In the genomic region with DNA sequence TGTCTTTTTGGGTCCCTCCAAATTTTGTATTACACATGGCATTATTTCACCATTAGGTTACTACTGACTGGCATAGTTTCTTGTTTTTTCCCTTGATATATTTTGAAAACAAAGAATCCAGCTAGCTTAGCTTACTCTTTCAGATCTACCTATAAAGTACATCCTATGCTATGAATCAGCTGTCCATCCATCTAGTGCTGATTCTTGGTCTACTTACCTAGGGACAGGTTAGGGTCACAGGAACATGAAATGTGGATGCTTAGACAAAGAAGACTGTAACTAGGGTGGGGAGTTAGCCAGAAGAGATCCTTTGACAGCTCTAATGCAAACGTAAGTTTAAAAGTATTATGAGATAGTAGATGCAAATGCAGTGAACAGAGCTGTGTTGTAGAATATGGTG, we compare ENCODE assay signal across 32 cellular contexts.
"Had no signal": no experiment of that assay in that cellular context is flagged by ENCODE, and none has a peak within 500 bp of the region (broad histone marks: within the 10 kb centered on the region; RNA-seq: fewer than 3 reads in every experiment).

No MANE protein-coding gene starts in this region.

- ATAC-seq: activated CD8-positive, alpha-beta memory T cell treated with anti-CD3 and anti-CD28 coated beads, Interleukin-2, amount 10 ng/mL, durations not matched to agents 7 days and 5 days; activated naive CD8-positive, alpha-beta T cell treated with anti-CD3 and anti-CD28 coated beads, Interleukin-2, amount 50 U/mL, for 24 hours; Panc1 had no signal

- H3K27me3 ChIP-seq: ascending aorta, SJCRH30 had no signal

- H3K4me3 Mint-ChIP-seq: activated CD4-positive, alpha-beta memory T cell treated with anti-CD3 and anti-CD28 coated beads, Interleukin-2, amount 10 ng/mL, durations not matched to agents 7 days and 5 days; activated CD8-positive, alpha-beta memory T cell treated with anti-CD3 and anti-CD28 coated beads, Interleukin-2, amount 10 ng/mL, durations not matched to agents 7 days and 5 days; activated naive CD4-positive, alpha-beta T cell treated with anti-CD3 and anti-CD28 coated beads, Interleukin-2, amount 10 ng/mL, durations not matched to agents 7 days and 5 days; activated naive CD8-positive, alpha-beta T cell; activated naive CD8-positive, alpha-beta T cell treated with anti-CD3 and anti-CD28 coated beads, Interleukin-2, amount 50 U/mL, for 24 hours had no signal

- H3K27ac ChIP-seq: ascending aorta, KMS-11, SJCRH30, SK-N-MC, WERI-Rb-1 had no signal

- H3K27me3 Mint-ChIP-seq: activated CD4-positive, alpha-beta memory T cell treated with anti-CD3 and anti-CD28 coated beads, Interleukin-2, amount 10 ng/mL, durations not matched to agents 7 days and 5 days; activated CD8-positive, alpha-beta memory T cell treated with anti-CD3 and anti-CD28 coated beads, Interleukin-2, amount 10 ng/mL, durations not matched to agents 7 days and 5 days; activated naive CD4-positive, alpha-beta T cell treated with anti-CD3 and anti-CD28 coated beads, Interleukin-2, amount 10 ng/mL, durations not matched to agents 7 days and 5 days; activated naive CD8-positive, alpha-beta T cell; activated naive CD8-positive, alpha-beta T cell treated with anti-CD3 and anti-CD28 coated beads, Interleukin-2, amount 50 U/mL, for 24 hours had no signal

- H3K36me3 ChIP-seq: ascending aorta, SJCRH30, WERI-Rb-1 had no signal

- H3K4me3 ChIP-seq: ascending aorta, SJCRH30, SK-N-MC had no signal

- H3K4me1 ChIP-seq: ascending aorta, SJCRH30 had no signal

- H3K4me2 ChIP-seq: KMS-11 had no signal

- H3K9me3 Mint-ChIP-seq: activated CD4-positive, alpha-beta memory T cell treated with anti-CD3 and anti-CD28 coated beads, Interleukin-2, amount 10 ng/mL, durations not matched to agents 7 days and 5 days; activated naive CD4-positive, alpha-beta T cell treated with anti-CD3 and anti-CD28 coated beads, Interleukin-2, amount 10 ng/mL, durations not matched to agents 7 days and 5 days had no signal

- DNase-seq: activated CD4-positive, alpha-beta memory T cell treated with anti-CD3 and anti-CD28 coated beads, Interleukin-2, amount 10 ng/mL, durations not matched to agents 7 days and 5 days; activated CD4-positive, alpha-beta T cell treated with anti-CD3 and anti-CD28 coated beads for 1 hour; activated CD4-positive, alpha-beta T cell treated with anti-CD3 and anti-CD28 coated beads for 48 hours; activated CD4-positive, CD25-positive, alpha-beta regulatory T cell; activated CD8-positive, alpha-beta memory T cell treated with anti-CD3 and anti-CD28 coated beads for 24 hours; activated CD8-positive, alpha-beta memory T cell treated with anti-CD3 and anti-CD28 coated beads, Interleukin-2, amount 10 ng/mL, durations not matched to agents 7 days and 5 days; activated CD8-positive, alpha-beta memory T cell treated with anti-CD3 and anti-CD28 coated beads, Interleukin-2, amount 50 U/mL, for 48 hours; activated effector memory CD4-positive, alpha-beta T cell treated with Interleukin-2 at 50 U/mL for 16 hours; activated naive CD4-positive, alpha-beta T cell treated with anti-CD3 and anti-CD28 coated beads, Interleukin-2, amount 10 ng/mL, durations not matched to agents 7 days and 5 days; activated naive CD8-positive, alpha-beta T cell treated with anti-CD3 and anti-CD28 coated beads, Interleukin-2, amount 50 U/mL, for 24 hours; activated T-cell treated with anti-CD3 and anti-CD28 coated beads, Interleukin-2, amount 50 U/mL, for 48 hours; amniotic stem cell; MM.1S; MV-4-11; NCI-H1092; NCI-H1436 treated with DMSO at 0.1 percent for 48 hours; NCI-H1694 treated with DMSO at 0.1 percent for 48 hours; NCI-H2029; NCI-H2107; NCI-H510A; NCI-H526; NCI-H748 treated with DMSO at 0.1 percent for 48 hours; OCI-M1; SHP77; SJCRH30; T1000; WERI-Rb-1 had no signal

- H3K27ac Mint-ChIP-seq: activated CD4-positive, alpha-beta memory T cell treated with anti-CD3 and anti-CD28 coated beads, Interleukin-2, amount 10 ng/mL, durations not matched to agents 7 days and 5 days; activated CD8-positive, alpha-beta memory T cell treated with anti-CD3 and anti-CD28 coated beads, Interleukin-2, amount 10 ng/mL, durations not matched to agents 7 days and 5 days; activated naive CD4-positive, alpha-beta T cell treated with anti-CD3 and anti-CD28 coated beads, Interleukin-2, amount 10 ng/mL, durations not matched to agents 7 days and 5 days; activated naive CD8-positive, alpha-beta T cell; activated naive CD8-positive, alpha-beta T cell treated with anti-CD3 and anti-CD28 coated beads, Interleukin-2, amount 50 U/mL, for 24 hours had no signal

- H3K36me3 Mint-ChIP-seq: activated CD8-positive, alpha-beta memory T cell treated with anti-CD3 and anti-CD28 coated beads, Interleukin-2, amount 10 ng/mL, durations not matched to agents 7 days and 5 days; activated naive CD4-positive, alpha-beta T cell treated with anti-CD3 and anti-CD28 coated beads, Interleukin-2, amount 10 ng/mL, durations not matched to agents 7 days and 5 days; activated naive CD8-positive, alpha-beta T cell had no signal

- H3K4me1 Mint-ChIP-seq: activated CD4-positive, alpha-beta memory T cell treated with anti-CD3 and anti-CD28 coated beads, Interleukin-2, amount 10 ng/mL, durations not matched to agents 7 days and 5 days; activated CD8-positive, alpha-beta memory T cell treated with anti-CD3 and anti-CD28 coated beads, Interleukin-2, amount 10 ng/mL, durations not matched to agents 7 days and 5 days; activated naive CD4-positive, alpha-beta T cell treated with anti-CD3 and anti-CD28 coated beads, Interleukin-2, amount 10 ng/mL, durations not matched to agents 7 days and 5 days; activated naive CD8-positive, alpha-beta T cell treated with anti-CD3 and anti-CD28 coated beads, Interleukin-2, amount 50 U/mL, for 24 hours had no signal
